ENCODE assay signal across 17 cellular contexts in the genomic region with DNA sequence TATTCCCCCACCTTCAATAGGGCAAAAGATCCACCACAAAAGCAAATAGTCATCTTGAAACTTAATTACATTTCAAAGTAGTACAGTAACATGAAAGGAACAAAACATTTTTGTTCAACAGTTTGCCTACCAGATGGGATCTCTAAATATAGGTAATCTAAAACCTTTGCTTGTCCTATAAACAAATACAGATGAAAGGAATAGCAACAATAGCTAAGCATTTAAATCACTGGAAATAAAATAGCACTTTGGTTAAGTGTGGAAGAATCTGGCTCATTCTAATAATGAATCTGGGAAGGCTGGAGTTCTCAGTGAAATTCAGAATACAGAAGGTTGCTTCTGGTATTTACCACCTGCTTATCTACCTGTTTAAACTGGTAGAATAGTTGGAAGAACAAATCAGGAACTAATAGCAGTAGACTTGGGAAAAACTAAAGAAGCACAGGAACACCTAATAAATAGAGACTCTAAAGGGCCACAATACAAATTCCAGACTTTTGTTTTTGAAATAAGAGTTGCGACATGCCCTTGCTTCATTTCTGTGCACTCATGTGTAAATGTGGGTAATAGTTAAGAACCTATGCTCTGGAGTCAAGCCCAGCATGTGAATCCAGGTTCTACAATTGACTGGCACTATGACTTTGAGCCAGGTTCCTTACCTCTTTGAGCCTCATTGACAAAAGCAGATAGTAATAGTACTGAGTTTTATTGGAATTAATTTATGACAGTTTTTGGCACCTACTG. TPM values are rescaled to one million over a fixed set of nuclear protein-coding genes. Genes with fewer than 3 reads are reported as not detected.
DNase-seq lines count a peak whose midpoint lies in the region; ATAC-seq and TF ChIP-seq lines count a peak whose summit lies in the region.
"Had no signal": no experiment of that assay in that cellular context is flagged by ENCODE, and none has a peak within 500 bp of the region (broad histone marks: within the 10 kb centered on the region; RNA-seq: fewer than 3 reads in every experiment).

No MANE protein-coding gene starts in this region.

- H3K4me3 Mint-ChIP-seq in activated naive CD4-positive, alpha-beta T cell treated with anti-CD3 and anti-CD28 coated beads, Interleukin-2, amount 50 U/mL, for 24 hours: no peak overlapping the region
- no peak overlapping the region for H3K4me3 Mint-ChIP-seq in activated naive CD4-positive, alpha-beta T cell treated with anti-CD3 and anti-CD28 coated beads for 36 hours
- H3K4me3 Mint-ChIP-seq: activated naive CD4-positive, alpha-beta T cell treated with anti-CD3 and anti-CD28 coated beads, Interleukin-2, amount 10 ng/mL, durations not matched to agents 7 days and 5 days; memory B cell had no signal

- DNase-seq in activated naive CD4-positive, alpha-beta T cell treated with anti-CD3 and anti-CD28 coated beads for 36 hours: no peak
- DNase-seq in RPMI7951 (ENCODE audit: low read depth): peak; percentile 15
- peak; percentile 38 to 44 for DNase-seq in fibroblast of lung (ENCODE audit: low read depth in 2 of 2)
- peak; percentile 46 to 55 for DNase-seq in thyroid gland
- no peak for DNase-seq in T-helper 9 cell
- DNase-seq: activated CD4-positive, CD25-positive, alpha-beta regulatory T cell treated with anti-CD3 and anti-CD28 coated beads, Interleukin-2, amount 50 U/mL, for 72 hours; activated CD8-positive, alpha-beta memory T cell treated with anti-CD3 and anti-CD28 coated beads, Interleukin-2, amount 50 U/mL, for 48 hours; activated naive CD4-positive, alpha-beta T cell treated with anti-CD3 and anti-CD28 coated beads, Interleukin-2, amount 10 ng/mL, durations not matched to agents 7 days and 5 days; brain microvascular endothelial cell; COR-L47; NCI-H1436 treated with DMSO at 0.1 percent for 48 hours had no signal

- no peaks in the 10 kb centered on the region for H4K20me1 ChIP-seq in fibroblast of lung (ENCODE audit: control insufficient read depth, extremely low read depth, insufficient read depth, low read length)

- no peak for TF ChIP-seq CTCF in fibroblast of lung (conservative IDR thresholded peaks at IDR 0.05 in 1 of 2, IDR thresholded peaks at IDR 0.05 in 1 of 2; ENCODE audit: low read depth in 1 of 2, low read length in 2 of 2)
- TF ChIP-seq CTCF in thyroid gland (IDR thresholded peaks at IDR 0.05): no peak

- H3K4me1 Mint-ChIP-seq in activated naive CD4-positive, alpha-beta T cell treated with anti-CD3 and anti-CD28 coated beads, Interleukin-2, amount 50 U/mL, for 24 hours: peaks cover 28% of the 10 kb centered on the region
- H3K4me1 Mint-ChIP-seq in activated naive CD4-positive, alpha-beta T cell treated with anti-CD3 and anti-CD28 coated beads for 36 hours (ENCODE audit: low read depth): peaks cover 32% of the 10 kb centered on the region

- no peak overlapping the region for H2AFZ ChIP-seq in fibroblast of lung (ENCODE audit: low read length)

- TF ChIP-seq POLR2A in thyroid gland (IDR thresholded peaks at IDR 0.05): no peak

- WGBS in thyroid gland, 2 donors: 10 to 51% methylated on average over 1 of the region's 1 CpG

- ATAC-seq in HG02840 (IDR thresholded peaks at IDR 0.05; ENCODE audit: low FRiP score, unreplicated experiment) (no peak), GM21381 (IDR thresholded peaks at IDR 0.05; ENCODE audit: unreplicated experiment) (no peak)
- ATAC-seq: gastroesophageal sphincter had no signal

- peak overlapping the region; percentile 3 for H3K27ac Mint-ChIP-seq in activated naive CD4-positive, alpha-beta T cell treated with anti-CD3 and anti-CD28 coated beads, Interleukin-2, amount 50 U/mL, for 24 hours
- no peak overlapping the region for H3K27ac Mint-ChIP-seq in activated naive CD4-positive, alpha-beta T cell treated with anti-CD3 and anti-CD28 coated beads for 36 hours
- H3K27ac Mint-ChIP-seq: activated naive CD4-positive, alpha-beta T cell treated with anti-CD3 and anti-CD28 coated beads, Interleukin-2, amount 10 ng/mL, durations not matched to agents 7 days and 5 days; memory B cell had no signal

- no peaks in the 10 kb centered on the region for H3K27me3 ChIP-seq in fibroblast of lung (ENCODE audit: control insufficient read depth, insufficient read depth, low read length)
- no peaks in the 10 kb centered on the region for H3K27me3 ChIP-seq in thyroid gland
- H3K27me3 ChIP-seq: brain microvascular endothelial cell, gastroesophageal sphincter had no signal

- H3K36me3 ChIP-seq in fibroblast of lung (ENCODE audit: control insufficient read depth, insufficient read depth, low read length): no peaks in the 10 kb centered on the region
- H3K36me3 ChIP-seq in thyroid gland: no peaks in the 10 kb centered on the region
- H3K36me3 ChIP-seq: brain microvascular endothelial cell, gastroesophageal sphincter had no signal

- H3K36me3 Mint-ChIP-seq in activated naive CD4-positive, alpha-beta T cell treated with anti-CD3 and anti-CD28 coated beads, Interleukin-2, amount 50 U/mL, for 24 hours: peaks cover 1% of the 10 kb centered on the region
- peaks cover 5% of the 10 kb centered on the region for H3K36me3 Mint-ChIP-seq in activated naive CD4-positive, alpha-beta T cell treated with anti-CD3 and anti-CD28 coated beads for 36 hours (ENCODE audit: low read depth)

- CTCF ChIA-PET in activated naive CD4-positive, alpha-beta T cell treated with anti-CD3 and anti-CD28 coated beads for 36 hours (lab: Charles Lee): no interaction called here

- no peak overlapping the region for H3K9ac ChIP-seq in fibroblast of lung (ENCODE audit: insufficient read depth, low read length)
- H3K9ac ChIP-seq: KMS-11 had no signal

- H3K27ac ChIP-seq in fibroblast of lung (ENCODE audit: insufficient read depth, low read length) (no peak overlapping the region), thyroid gland (peak overlapping the region; percentile 71 to 81 (median 76))
- H3K27ac ChIP-seq: brain microvascular endothelial cell, gastroesophageal sphincter, KMS-11 had no signal

- H3K9me3 ChIP-seq in fibroblast of lung (ENCODE audit: control insufficient read depth, insufficient read depth, low read depth, low read length): no peaks in the 10 kb centered on the region
- H3K9me3 ChIP-seq in thyroid gland: no peaks in the 10 kb centered on the region
- H3K9me3 ChIP-seq: gastroesophageal sphincter had no signal

- no peak overlapping the region for H3K4me3 ChIP-seq in fibroblast of lung (replicated peaks in 1 of 4; ENCODE audit: control extremely low read depth in 1 of 4, insufficient read depth in 1 of 4, low read depth in 3 of 4, low read length in 4 of 4)
- no peak overlapping the region for H3K4me3 ChIP-seq in thyroid gland (replicated peaks in 1 of 3)
- H3K4me3 ChIP-seq: gastroesophageal sphincter had no signal

- intact Hi-C loops in activated naive CD4-positive, alpha-beta T cell treated with anti-CD3 and anti-CD28 coated beads for 36 hours (cut with micrococcal nuclease): loop anchor here (5.0 to 10.0 kb wide), 4 partner anchors 104 to 1547 kb away; partner anchors contain the start of gene EPRS1
- intact Hi-C loops in thyroid gland (cut with DNase I): no loop called here

- H3K4me2 ChIP-seq in fibroblast of lung (ENCODE audit: extremely low read depth, insufficient read depth, low read length): no peak overlapping the region
- H3K4me2 ChIP-seq: KMS-11 had no signal

- H3K79me2 ChIP-seq in fibroblast of lung (ENCODE audit: control insufficient read depth, insufficient read depth, low read length): peaks cover 12% of the 10 kb centered on the region

- no peaks in the 10 kb centered on the region for H3K9me3 Mint-ChIP-seq in activated naive CD4-positive, alpha-beta T cell treated with anti-CD3 and anti-CD28 coated beads, Interleukin-2, amount 50 U/mL, for 24 hours
- no peaks in the 10 kb centered on the region for H3K9me3 Mint-ChIP-seq in activated naive CD4-positive, alpha-beta T cell treated with anti-CD3 and anti-CD28 coated beads for 36 hours

- H3K4me1 ChIP-seq in fibroblast of lung (ENCODE audit: control insufficient read depth, extremely low read depth, insufficient read depth, low read length): no peaks in the 10 kb centered on the region
- H3K4me1 ChIP-seq in thyroid gland: peaks cover 28 to 33% of the 10 kb centered on the region in 2 donors

- H3K27me3 Mint-ChIP-seq in activated naive CD4-positive, alpha-beta T cell treated with anti-CD3 and anti-CD28 coated beads, Interleukin-2, amount 50 U/mL, for 24 hours: peaks cover 1% of the 10 kb centered on the region
- no peaks in the 10 kb centered on the region for H3K27me3 Mint-ChIP-seq in activated naive CD4-positive, alpha-beta T cell treated with anti-CD3 and anti-CD28 coated beads for 36 hours (ENCODE audit: low read depth)
- H3K27me3 Mint-ChIP-seq: activated naive CD4-positive, alpha-beta T cell treated with anti-CD3 and anti-CD28 coated beads, Interleukin-2, amount 10 ng/mL, durations not matched to agents 7 days and 5 days; memory B cell had no signal

RNA-seq across cellular contexts. Expression of gene LYPLAL1, which starts 2.3 kb away (rescaled TPM):
- total RNA-seq in activated naive CD4-positive, alpha-beta T cell treated with anti-CD3 and anti-CD28 coated beads for 36 hours: 10 to 100 TPM; 19.9 to 21.8 TPM
- total RNA-seq in RPMI7951 (2014; rRNA removed; shearing (Covaris generic)): 13.7 and 15.1 TPM in 2 replicates
- total RNA-seq in fibroblast of lung: 51.5 and 52.6 TPM in 2 replicates
- polyA plus RNA-seq in fibroblast of lung: 22.2 and 29.9 TPM in 2 replicates
- polyA plus RNA-seq in fibroblast of lung (2012): 24.8 and 33.5 TPM in 2 replicates
- polyA minus RNA-seq in fibroblast of lung (ENCODE audit: low replicate concordance): 1.9 and 3.4 TPM in 2 replicates
- 10 to 100 TPM; 32.1 to 49.4 (median 39.5) TPM for total RNA-seq in thyroid gland

Comparison
In these comparisons a context has a peak if more than half of its experiments do, and no peak if none do; other contexts are left out.
1. DNase-seq: peak in RPMI7951 (single experiment), fibroblast of lung (2 of 2) and thyroid gland (2 of 2); none in activated naive CD4-positive, alpha-beta T cell treated with anti-CD3 and anti-CD28 coated beads for 36 hours (single experiment) and T-helper 9 cell (single experiment).